ENCODE assay signal across 8 cellular contexts in the genomic region with DNA sequence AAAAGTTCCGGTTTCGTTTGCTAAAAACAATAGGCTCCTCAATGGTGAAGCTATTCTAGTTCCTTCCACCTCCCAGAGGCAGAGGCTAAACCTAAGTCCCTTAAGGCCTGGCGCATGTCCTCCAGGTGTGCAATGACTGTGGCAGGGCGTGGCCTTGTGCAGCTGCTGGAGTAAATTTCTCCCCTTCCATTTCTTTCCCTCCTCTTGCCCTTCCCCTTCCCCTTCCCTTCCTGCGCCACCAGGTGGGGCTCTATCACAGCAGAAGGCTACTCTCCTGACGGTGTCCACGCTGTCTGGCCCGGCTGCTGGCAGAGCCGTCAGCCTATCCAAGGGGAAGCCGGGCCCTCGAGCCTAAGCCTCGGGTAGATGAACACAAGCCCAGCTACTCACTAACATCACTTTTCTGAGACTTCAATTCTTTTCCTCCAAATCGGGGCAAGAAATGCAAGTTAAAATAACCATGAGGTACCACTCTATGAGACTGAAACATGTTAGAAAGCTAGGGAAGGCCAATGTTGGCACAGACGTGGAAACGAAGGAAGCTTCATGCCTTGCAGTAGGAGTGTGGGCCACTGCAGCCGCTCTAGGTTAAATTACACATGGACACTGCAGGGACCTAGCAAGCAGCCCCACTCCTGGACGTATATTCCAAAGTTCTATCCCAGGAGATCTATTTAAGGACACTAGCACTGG. TPM values are rescaled to one million over a fixed set of nuclear protein-coding genes. Genes with fewer than 3 reads are reported as not detected.
DNase-seq lines count a peak whose midpoint lies in the region; ATAC-seq lines count a peak whose summit lies in the region.

No MANE protein-coding gene starts in this region.

- no peak overlapping the region for H3K4me3 ChIP-seq in right cardiac atrium (ENCODE audit: low read length)
- H3K4me3 ChIP-seq in skeletal muscle cell (ENCODE audit: low read depth, low read length) = no peak overlapping the region

- H3K27ac ChIP-seq in angular gyrus (ENCODE audit: low read depth, low read length) = peak overlapping the region; percentile 16
- no peak overlapping the region for H3K27ac ChIP-seq in right cardiac atrium (ENCODE audit: low read length)

- ATAC-seq in HG02798 (IDR thresholded peaks at IDR 0.05; ENCODE audit: poor library complexity, unreplicated experiment) (peak; percentile 86), right cardiac atrium (peak; percentile 97 to 98)

- no peaks in the 10 kb centered on the region for H3K4me1 ChIP-seq in right cardiac atrium (ENCODE audit: control insufficient read depth, insufficient read depth, low read length)

- intact Hi-C loops in right cardiac atrium (cut with DNase I) = loop anchor here (2.0 to 5.0 kb wide), 3 partner anchors 184 to 515 kb away; no protein-coding TSS in a partner anchor

- H3K27me3 ChIP-seq in right cardiac atrium (ENCODE audit: control insufficient read depth, insufficient read depth) = no peaks in the 10 kb centered on the region

- H3K9me3 ChIP-seq in right cardiac atrium (ENCODE audit: control insufficient read depth, low read length) = no peaks in the 10 kb centered on the region

- 25% methylated on average over 17 of the region's 17 CpGs for WGBS in right cardiac atrium

- peak; percentile 16 to 53 for DNase-seq in NCI-H2081 (lab: John Stamatoyannopoulos, UW)
- DNase-seq in NCI-H2081 treated with DMSO at 0.1 percent for 48 hours (lab: John Stamatoyannopoulos, UW) = no peak
- peak; percentile 60 for DNase-seq in NCI-H1417 treated with DMSO at 0.1 percent for 48 hours (lab: John Stamatoyannopoulos, UW)
- DNase-seq in T-helper 2 cell = peak; percentile 17 to 50 (median 25)
- DNase-seq in right cardiac atrium = peak; percentile 88 to 95 (median 94)
- DNase-seq in skeletal muscle cell (ENCODE audit: low read depth) = peak; percentile 34

RNA-seq across cellular contexts. Expression of a gene that starts 34.4 kb away (rescaled TPM):
- not detected for total RNA-seq in right cardiac atrium
- not detected for polyA plus RNA-seq in right cardiac atrium
